In the genomic region with DNA sequence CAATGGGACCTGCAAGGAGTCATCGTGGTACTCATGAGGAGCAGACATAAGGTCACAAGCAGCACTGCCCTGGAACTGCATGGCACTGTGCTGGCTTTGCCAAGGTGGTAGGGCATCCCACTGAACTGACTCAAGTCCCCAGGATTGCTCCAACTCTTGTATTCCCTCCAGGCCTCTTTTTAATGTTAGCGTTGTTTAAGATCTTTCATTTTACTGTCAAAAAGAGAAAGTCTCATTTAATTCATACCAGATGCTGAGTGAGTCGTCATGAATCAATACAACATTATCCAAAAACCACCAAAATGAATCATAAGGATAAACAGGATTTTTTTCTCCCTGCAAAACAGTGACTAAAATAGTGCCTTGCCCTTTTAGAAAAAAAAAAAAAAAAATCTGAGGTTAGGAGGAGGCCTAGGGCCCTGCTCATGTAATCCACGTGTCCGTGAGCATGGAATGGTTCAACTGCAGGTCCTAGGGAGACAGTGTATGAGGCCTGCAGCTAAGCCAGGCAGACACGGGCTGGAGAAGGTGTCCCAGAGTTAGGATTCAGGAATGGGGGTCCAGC, we compare ENCODE assay signal across 11 cellular contexts. TPM values are rescaled to one million over a fixed set of nuclear protein-coding genes. Genes with fewer than 3 reads are reported as not detected.
A peak's percentile ranks its signal among the peaks of the same experiment; 100 is the strongest.
DNase-seq lines count a peak whose midpoint lies in the region; ATAC-seq, FAIRE-seq and TF ChIP-seq lines count a peak whose summit lies in the region.
"Had no signal": no experiment of that assay in that cellular context is flagged by ENCODE, and none has a peak within 500 bp of the region (broad histone marks: within the 10 kb centered on the region; RNA-seq: fewer than 3 reads in every experiment).

No MANE protein-coding gene starts in this region.

- peak overlapping the region; percentile 16 for H3K27ac Mint-ChIP-seq in activated naive CD4-positive, alpha-beta T cell treated with anti-CD3 and anti-CD28 coated beads for 36 hours
- H3K27ac Mint-ChIP-seq in astrocyte (ENCODE audit: unreplicated experiment): no peak overlapping the region
- H3K27ac Mint-ChIP-seq: CD4-positive, CD25-positive, alpha-beta regulatory T cell had no signal

- FAIRE-seq in astrocyte (lab: Jason Lieb, UNC): no peak

- H3K9ac ChIP-seq in astrocyte (ENCODE audit: low read length): peak overlapping the region; percentile 18

- H3K36me3 ChIP-seq in astrocyte (ENCODE audit: insufficient read depth, low read length): no peaks in the 10 kb centered on the region
- no peaks in the 10 kb centered on the region for H3K36me3 ChIP-seq in right atrium auricular region
- no peaks in the 10 kb centered on the region for H3K36me3 ChIP-seq in upper lobe of right lung

- peak overlapping the region; percentile 54 for H3K4me2 ChIP-seq in astrocyte (ENCODE audit: low read length)

- H2AFZ ChIP-seq in astrocyte (ENCODE audit: low read depth, low read length): no peak overlapping the region

- peak overlapping the region; percentile 74 for H3K27ac ChIP-seq in astrocyte (ENCODE audit: low read depth, low read length)
- H3K27ac ChIP-seq in right atrium auricular region: peak overlapping the region; percentile 22 to 69
- H3K27ac ChIP-seq in upper lobe of right lung: peak overlapping the region; percentile 26

- no peaks in the 10 kb centered on the region for H3K36me3 Mint-ChIP-seq in activated naive CD4-positive, alpha-beta T cell treated with anti-CD3 and anti-CD28 coated beads for 36 hours (ENCODE audit: low read depth)
- H3K36me3 Mint-ChIP-seq in astrocyte (ENCODE audit: low read depth, unreplicated experiment): no peaks in the 10 kb centered on the region
- H3K36me3 Mint-ChIP-seq: CD4-positive, CD25-positive, alpha-beta regulatory T cell; naive thymus-derived CD8-positive, alpha-beta T cell had no signal

- H3K9me3 Mint-ChIP-seq in activated naive CD4-positive, alpha-beta T cell treated with anti-CD3 and anti-CD28 coated beads for 36 hours: no peaks in the 10 kb centered on the region
- no peaks in the 10 kb centered on the region for H3K9me3 Mint-ChIP-seq in astrocyte (ENCODE audit: unreplicated experiment)

- ATAC-seq in upper lobe of right lung: no peak
- ATAC-seq: naive thymus-derived CD8-positive, alpha-beta T cell had no signal

- no peak overlapping the region for H3K4me3 ChIP-seq in astrocyte (ENCODE audit: insufficient read depth, low read depth, low read length)
- H3K4me3 ChIP-seq in right atrium auricular region: no peak overlapping the region
- no peak overlapping the region for H3K4me3 ChIP-seq in upper lobe of right lung

- no peak for DNase-seq in activated naive CD4-positive, alpha-beta T cell treated with anti-CD3 and anti-CD28 coated beads for 36 hours
- no peak for DNase-seq in activated naive CD4-positive, alpha-beta T cell treated with Interleukin-2 at 50 U/mL for 16 hours
- DNase-seq in astrocyte (ENCODE audit: low read depth): peak; percentile 96
- no peak for DNase-seq in right atrium auricular region (ENCODE audit: low spot score)
- no peak for DNase-seq in upper lobe of right lung
- DNase-seq in amygdala (lab: John Stamatoyannopoulos, UW): no peak
- no peak for DNase-seq in DMS114 treated with DMSO at 0.1 percent for 48 hours (lab: John Stamatoyannopoulos, UW; ENCODE audit: unreplicated experiment)
- DNase-seq in SK-N-DZ (ENCODE audit: low spot score): no peak
- DNase-seq: CD4-positive, CD25-positive, alpha-beta regulatory T cell; naive thymus-derived CD8-positive, alpha-beta T cell; NCI-H345 had no signal

- H3K27me3 ChIP-seq in astrocyte (ENCODE audit: insufficient read depth, low read length): no peaks in the 10 kb centered on the region
- no peaks in the 10 kb centered on the region for H3K27me3 ChIP-seq in right atrium auricular region
- H3K27me3 ChIP-seq in upper lobe of right lung: no peaks in the 10 kb centered on the region

- intact Hi-C loops in activated naive CD4-positive, alpha-beta T cell treated with anti-CD3 and anti-CD28 coated beads for 36 hours (cut with micrococcal nuclease): loop anchor here (10.0 kb wide), 1 partner anchor 116 kb away; no protein-coding TSS in a partner anchor
- intact Hi-C loops in upper lobe of right lung (cut with DNase I): no loop called here

- TF ChIP-seq CTCF in astrocyte (IDR thresholded peaks at IDR 0.05; ENCODE audit: insufficient read depth, low read depth, low read length) (no peak), right atrium auricular region (IDR thresholded peaks at IDR 0.05) (no peak), upper lobe of right lung (IDR thresholded peaks at IDR 0.05) (no peak)

- H3K4me1 ChIP-seq in astrocyte (ENCODE audit: insufficient read depth, low read length) (peaks cover 19% of the 10 kb centered on the region), right atrium auricular region (no peaks in the 10 kb centered on the region), upper lobe of right lung (no peaks in the 10 kb centered on the region)

- H3K4me3 Mint-ChIP-seq in activated naive CD4-positive, alpha-beta T cell treated with anti-CD3 and anti-CD28 coated beads for 36 hours: no peak overlapping the region
- no peak overlapping the region for H3K4me3 Mint-ChIP-seq in astrocyte (ENCODE audit: unreplicated experiment)
- H3K4me3 Mint-ChIP-seq: CD4-positive, CD25-positive, alpha-beta regulatory T cell had no signal

- H4K20me1 ChIP-seq in astrocyte (ENCODE audit: insufficient read depth, low read length): no peaks in the 10 kb centered on the region

- CTCF ChIA-PET in activated naive CD4-positive, alpha-beta T cell treated with anti-CD3 and anti-CD28 coated beads for 36 hours (lab: Charles Lee): interaction anchor here (0.6 kb wide), 1 partner anchor 29 kb away, joined by 4 read pairs; no protein-coding TSS in a partner anchor

- H3K4me1 Mint-ChIP-seq in activated naive CD4-positive, alpha-beta T cell treated with anti-CD3 and anti-CD28 coated beads for 36 hours (ENCODE audit: low read depth): peaks cover 42% of the 10 kb centered on the region
- H3K4me1 Mint-ChIP-seq in astrocyte (ENCODE audit: low read depth, unreplicated experiment): peaks cover 6% of the 10 kb centered on the region

- no peaks in the 10 kb centered on the region for H3K27me3 Mint-ChIP-seq in activated naive CD4-positive, alpha-beta T cell treated with anti-CD3 and anti-CD28 coated beads for 36 hours (ENCODE audit: low read depth)
- H3K27me3 Mint-ChIP-seq in astrocyte (ENCODE audit: low read depth, unreplicated experiment): peaks cover 7% of the 10 kb centered on the region
- H3K27me3 Mint-ChIP-seq: naive thymus-derived CD8-positive, alpha-beta T cell had no signal

- no peaks in the 10 kb centered on the region for H3K79me2 ChIP-seq in astrocyte (ENCODE audit: insufficient read depth, low read length)

- H3K9me3 ChIP-seq in astrocyte (ENCODE audit: insufficient read depth, low read depth, low read length) (no peaks in the 10 kb centered on the region), right atrium auricular region (no peaks in the 10 kb centered on the region), upper lobe of right lung (no peaks in the 10 kb centered on the region)

RNA-seq across cellular contexts. Expression of gene BLM, which starts 36.7 kb away (rescaled TPM):
- 10 to 100 TPM; 62.9 to 70.4 TPM for total RNA-seq in activated naive CD4-positive, alpha-beta T cell treated with anti-CD3 and anti-CD28 coated beads for 36 hours
- total RNA-seq in astrocyte (2.8 and 3.7 TPM in 2 replicates), right atrium auricular region (10 to 100 TPM; 19.3 to 26.7 TPM), upper lobe of right lung (1.5 TPM)
- polyA plus RNA-seq in SK-N-DZ (2014; cell fraction: cytosol; rRNA removed): 30.4 and 32.2 TPM in 2 replicates
- polyA plus RNA-seq in SK-N-DZ (2014; cell fraction: nucleus; rRNA removed): 31.4 and 54.6 TPM in 2 replicates
